In the genomic region with DNA sequence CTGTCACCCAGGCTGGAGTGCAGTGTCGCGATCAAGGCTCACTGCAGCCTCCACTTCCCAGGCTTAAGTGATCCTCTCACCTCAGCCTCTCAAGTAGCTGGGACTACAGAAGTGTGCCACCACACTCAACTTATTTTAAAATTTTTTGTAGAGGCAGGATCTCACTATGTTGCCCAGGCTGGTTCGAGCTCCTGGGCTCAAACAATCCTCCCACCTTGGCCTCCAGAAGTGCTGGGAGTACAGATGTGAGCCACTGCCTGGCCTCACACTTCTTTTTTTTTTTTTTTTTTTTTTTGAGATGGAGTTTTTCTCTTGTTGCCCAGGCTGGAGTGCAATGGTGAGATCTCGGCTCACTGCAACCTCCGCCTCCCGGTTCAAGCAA, we compare ENCODE assay signal across 1 cellular context.
TF ChIP-seq lines count a peak whose summit lies in the region.

No MANE protein-coding gene starts in this region.

TF ChIP-seq in HepG2, 621 proteins besides CTCF, POLR2A, EP300 and RAD21:
- TF ChIP-seq, protein P1, sequence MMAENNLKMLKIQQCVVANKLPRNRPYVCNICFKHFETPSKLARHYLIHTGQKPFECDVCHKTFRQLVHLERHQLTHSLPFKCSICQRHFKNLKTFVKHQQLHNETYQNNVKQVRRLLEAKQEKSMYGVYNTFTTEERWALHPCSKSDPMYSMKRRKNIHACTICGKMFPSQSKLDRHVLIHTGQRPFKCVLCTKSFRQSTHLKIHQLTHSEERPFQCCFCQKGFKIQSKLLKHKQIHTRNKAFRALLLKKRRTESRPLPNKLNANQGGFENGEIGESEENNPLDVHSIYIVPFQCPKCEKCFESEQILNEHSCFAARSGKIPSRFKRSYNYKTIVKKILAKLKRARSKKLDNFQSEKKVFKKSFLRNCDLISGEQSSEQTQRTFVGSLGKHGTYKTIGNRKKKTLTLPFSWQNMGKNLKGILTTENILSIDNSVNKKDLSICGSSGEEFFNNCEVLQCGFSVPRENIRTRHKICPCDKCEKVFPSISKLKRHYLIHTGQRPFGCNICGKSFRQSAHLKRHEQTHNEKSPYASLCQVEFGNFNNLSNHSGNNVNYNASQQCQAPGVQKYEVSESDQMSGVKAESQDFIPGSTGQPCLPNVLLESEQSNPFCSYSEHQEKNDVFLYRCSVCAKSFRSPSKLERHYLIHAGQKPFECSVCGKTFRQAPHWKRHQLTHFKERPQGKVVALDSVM (CRISPR knock-in tag; IDR thresholded peaks at IDR 0.05): 0 out of 2 replicates have a peak, but pooled peaks have one; percentile 47
TF ChIP-seq in HepG2: peak in this region for 1; not testable (repeated sequence) for 620.
